ENCODE assay signal across 23 cellular contexts in genomic region chr3:180420016-180420415, GRCh38.
"Had no signal": no experiment of that assay in that cellular context is flagged by ENCODE, and none has a peak within 500 bp of the region (broad histone marks: within the 10 kb centered on the region; RNA-seq: fewer than 3 reads in every experiment).

No MANE protein-coding gene starts in this region.

- H3K27ac Mint-ChIP-seq: activated CD4-positive, alpha-beta T cell treated with anti-CD3 and anti-CD28 coated beads, Interleukin-2, amount 10 ng/mL, durations not matched to agents 7 days and 5 days; activated CD8-positive, alpha-beta T cell treated with anti-CD3 and anti-CD28 coated beads, Interleukin-2, amount 10 ng/mL, durations not matched to agents 7 days and 5 days; activated T-cell treated with anti-CD3 and anti-CD28 coated beads, Interleukin-2, amount 50 U/mL, for 24 hours; activated T-helper 2 cell treated with anti-CD3 and anti-CD28 coated beads, Interferon-gamma antibody, Interleukin-2, Interleukin-4, amounts not matched to agents 10 μg/mL and 5 μg/mL and 100 μg/mL, durations not matched to agents 14 hours and 24 hours and 36 hours; dendritic cell treated with granulocyte-macrophage colony-stimulating factor and Interleukin-4, amounts not matched to agents 40 ng/mL and 50 ng/mL, for 4 days; nephron had no signal

- H3K4me1 ChIP-seq: esophagus squamous epithelium, left lung, sigmoid colon, tibial artery had no signal

- ATAC-seq: activated CD4-positive, CD25-positive, alpha-beta regulatory T cell treated with anti-CD3 and anti-CD28 coated beads, Interleukin-2, amount 50 U/mL, for 24 hours; activated CD8-positive, alpha-beta T cell treated with anti-CD3 and anti-CD28 coated beads, Interleukin-2, amount 10 ng/mL, durations not matched to agents 7 days and 5 days; left lung had no signal

- H3K4me1 Mint-ChIP-seq: activated CD4-positive, alpha-beta T cell treated with anti-CD3 and anti-CD28 coated beads, Interleukin-2, amount 10 ng/mL, durations not matched to agents 7 days and 5 days had no signal

- H3K9me3 ChIP-seq: esophagus squamous epithelium, sigmoid colon, tibial artery had no signal

- H3K36me3 ChIP-seq: esophagus squamous epithelium, left lung, sigmoid colon, tibial artery had no signal

- H3K9me3 Mint-ChIP-seq: activated T-helper 2 cell treated with anti-CD3 and anti-CD28 coated beads, Interferon-gamma antibody, Interleukin-2, Interleukin-4, amounts not matched to agents 10 μg/mL and 5 μg/mL and 100 μg/mL, durations not matched to agents 14 hours and 24 hours and 36 hours; nephron had no signal

- H3K27me3 Mint-ChIP-seq: activated CD4-positive, alpha-beta T cell treated with anti-CD3 and anti-CD28 coated beads, Interleukin-2, amount 10 ng/mL, durations not matched to agents 7 days and 5 days; activated T-cell treated with anti-CD3 and anti-CD28 coated beads, Interleukin-2, amount 50 U/mL, for 24 hours; dendritic cell treated with granulocyte-macrophage colony-stimulating factor and Interleukin-4, amounts not matched to agents 40 ng/mL and 50 ng/mL, for 4 days had no signal

- H3K27me3 ChIP-seq: esophagus squamous epithelium, left lung, sigmoid colon, tibial artery had no signal

- H3K27ac ChIP-seq: esophagus squamous epithelium, left lung, sigmoid colon, tibial artery had no signal

- H3K4me3 Mint-ChIP-seq: activated CD4-positive, alpha-beta T cell treated with anti-CD3 and anti-CD28 coated beads, Interleukin-2, amount 10 ng/mL, durations not matched to agents 7 days and 5 days; activated CD8-positive, alpha-beta T cell treated with anti-CD3 and anti-CD28 coated beads, Interleukin-2, amount 10 ng/mL, durations not matched to agents 7 days and 5 days; activated T-cell treated with anti-CD3 and anti-CD28 coated beads, Interleukin-2, amount 50 U/mL, for 24 hours; dendritic cell treated with granulocyte-macrophage colony-stimulating factor and Interleukin-4, amounts not matched to agents 40 ng/mL and 50 ng/mL, for 4 days; nephron had no signal

- DNase-seq: activated CD4-positive, alpha-beta T cell treated with anti-CD3 and anti-CD28 coated beads, Interleukin-2, amount 10 ng/mL, durations not matched to agents 7 days and 5 days; activated CD8-positive, alpha-beta T cell treated with anti-CD3 and anti-CD28 coated beads, Interleukin-2, amount 10 ng/mL, durations not matched to agents 7 days and 5 days; activated naive CD4-positive, alpha-beta T cell treated with Interleukin-2 at 50 U/mL for 16 hours; activated T-cell treated with anti-CD3 and anti-CD28 coated beads, Interleukin-2, amount 50 U/mL, for 24 hours; aorta; effector CD8-positive, alpha-beta T cell; esophagus squamous epithelium; foreskin melanocyte; glutamatergic neuron; hypothalamus; kidney; left lung; midbrain; sigmoid colon; stimulated activated CD4-positive, alpha-beta T cell treated with anti-CD3 and anti-CD28 coated beads, Interleukin-1b, Interleukin-23, amount 100 ng/mL, for 48 hours; stimulated activated CD8-positive, alpha-beta memory T cell treated with anti-CD3 and anti-CD28 coated beads, Interleukin-4, amount 100 ng/mL, for 48 hours; stimulated activated naive CD4-positive, alpha-beta T cell treated with Interleukin-2 at 50 U/mL for 16 hours; T1000; tibial artery had no signal

- H3K4me3 ChIP-seq: esophagus squamous epithelium, left lung, sigmoid colon, tibial artery had no signal
